2 cellular contexts compared by ENCODE assay signal in the genomic region with DNA sequence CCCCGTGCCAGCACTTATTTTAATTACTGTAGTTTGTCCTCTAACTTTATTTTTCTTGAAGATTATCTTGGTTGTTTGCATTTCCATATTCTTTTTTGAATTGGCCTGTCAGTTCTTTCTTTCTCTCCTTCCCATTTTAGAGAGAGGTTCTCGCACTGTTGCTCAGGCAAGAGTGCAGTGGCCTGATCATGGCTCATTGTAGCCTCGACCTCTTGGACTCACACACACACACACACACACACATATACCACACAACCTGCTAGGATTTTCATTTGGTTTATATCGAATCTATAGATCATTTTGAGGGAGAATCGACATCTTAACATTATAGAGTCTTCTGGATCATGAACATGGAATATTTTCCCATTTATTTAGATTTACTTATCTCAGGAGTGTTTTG.
TF ChIP-seq lines count a peak whose summit lies in the region.

No MANE protein-coding gene starts in this region.

TF ChIP-seq in WTC11, 78 proteins besides CTCF, POLR2A, EP300 and RAD21 (continues in another document):
- TF ChIP-seq, protein P1, sequence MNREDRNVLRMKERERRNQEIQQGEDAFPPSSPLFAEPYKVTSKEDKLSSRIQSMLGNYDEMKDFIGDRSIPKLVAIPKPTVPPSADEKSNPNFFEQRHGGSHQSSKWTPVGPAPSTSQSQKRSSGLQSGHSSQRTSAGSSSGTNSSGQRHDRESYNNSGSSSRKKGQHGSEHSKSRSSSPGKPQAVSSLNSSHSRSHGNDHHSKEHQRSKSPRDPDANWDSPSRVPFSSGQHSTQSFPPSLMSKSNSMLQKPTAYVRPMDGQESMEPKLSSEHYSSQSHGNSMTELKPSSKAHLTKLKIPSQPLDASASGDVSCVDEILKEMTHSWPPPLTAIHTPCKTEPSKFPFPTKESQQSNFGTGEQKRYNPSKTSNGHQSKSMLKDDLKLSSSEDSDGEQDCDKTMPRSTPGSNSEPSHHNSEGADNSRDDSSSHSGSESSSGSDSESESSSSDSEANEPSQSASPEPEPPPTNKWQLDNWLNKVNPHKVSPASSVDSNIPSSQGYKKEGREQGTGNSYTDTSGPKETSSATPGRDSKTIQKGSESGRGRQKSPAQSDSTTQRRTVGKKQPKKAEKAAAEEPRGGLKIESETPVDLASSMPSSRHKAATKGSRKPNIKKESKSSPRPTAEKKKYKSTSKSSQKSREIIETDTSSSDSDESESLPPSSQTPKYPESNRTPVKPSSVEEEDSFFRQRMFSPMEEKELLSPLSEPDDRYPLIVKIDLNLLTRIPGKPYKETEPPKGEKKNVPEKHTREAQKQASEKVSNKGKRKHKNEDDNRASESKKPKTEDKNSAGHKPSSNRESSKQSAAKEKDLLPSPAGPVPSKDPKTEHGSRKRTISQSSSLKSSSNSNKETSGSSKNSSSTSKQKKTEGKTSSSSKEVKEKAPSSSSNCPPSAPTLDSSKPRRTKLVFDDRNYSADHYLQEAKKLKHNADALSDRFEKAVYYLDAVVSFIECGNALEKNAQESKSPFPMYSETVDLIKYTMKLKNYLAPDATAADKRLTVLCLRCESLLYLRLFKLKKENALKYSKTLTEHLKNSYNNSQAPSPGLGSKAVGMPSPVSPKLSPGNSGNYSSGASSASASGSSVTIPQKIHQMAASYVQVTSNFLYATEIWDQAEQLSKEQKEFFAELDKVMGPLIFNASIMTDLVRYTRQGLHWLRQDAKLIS (CRISPR knock-in tag; IDR thresholded peaks at IDR 0.05; ENCODE audit: borderline replicate concordance) = no peak
- TF ChIP-seq TEAD4 (CRISPR knock-in tag; IDR thresholded peaks at IDR 0.05) = no peak
- no peak for TF ChIP-seq ETV6 (CRISPR knock-in tag; IDR thresholded peaks at IDR 0.05)
- TF ChIP-seq, protein P2, sequence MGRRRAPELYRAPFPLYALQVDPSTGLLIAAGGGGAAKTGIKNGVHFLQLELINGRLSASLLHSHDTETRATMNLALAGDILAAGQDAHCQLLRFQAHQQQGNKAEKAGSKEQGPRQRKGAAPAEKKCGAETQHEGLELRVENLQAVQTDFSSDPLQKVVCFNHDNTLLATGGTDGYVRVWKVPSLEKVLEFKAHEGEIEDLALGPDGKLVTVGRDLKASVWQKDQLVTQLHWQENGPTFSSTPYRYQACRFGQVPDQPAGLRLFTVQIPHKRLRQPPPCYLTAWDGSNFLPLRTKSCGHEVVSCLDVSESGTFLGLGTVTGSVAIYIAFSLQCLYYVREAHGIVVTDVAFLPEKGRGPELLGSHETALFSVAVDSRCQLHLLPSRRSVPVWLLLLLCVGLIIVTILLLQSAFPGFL (CRISPR knock-in tag; IDR thresholded peaks at IDR 0.05; ENCODE audit: borderline replicate concordance) = no peak
- TF ChIP-seq, protein P3, sequence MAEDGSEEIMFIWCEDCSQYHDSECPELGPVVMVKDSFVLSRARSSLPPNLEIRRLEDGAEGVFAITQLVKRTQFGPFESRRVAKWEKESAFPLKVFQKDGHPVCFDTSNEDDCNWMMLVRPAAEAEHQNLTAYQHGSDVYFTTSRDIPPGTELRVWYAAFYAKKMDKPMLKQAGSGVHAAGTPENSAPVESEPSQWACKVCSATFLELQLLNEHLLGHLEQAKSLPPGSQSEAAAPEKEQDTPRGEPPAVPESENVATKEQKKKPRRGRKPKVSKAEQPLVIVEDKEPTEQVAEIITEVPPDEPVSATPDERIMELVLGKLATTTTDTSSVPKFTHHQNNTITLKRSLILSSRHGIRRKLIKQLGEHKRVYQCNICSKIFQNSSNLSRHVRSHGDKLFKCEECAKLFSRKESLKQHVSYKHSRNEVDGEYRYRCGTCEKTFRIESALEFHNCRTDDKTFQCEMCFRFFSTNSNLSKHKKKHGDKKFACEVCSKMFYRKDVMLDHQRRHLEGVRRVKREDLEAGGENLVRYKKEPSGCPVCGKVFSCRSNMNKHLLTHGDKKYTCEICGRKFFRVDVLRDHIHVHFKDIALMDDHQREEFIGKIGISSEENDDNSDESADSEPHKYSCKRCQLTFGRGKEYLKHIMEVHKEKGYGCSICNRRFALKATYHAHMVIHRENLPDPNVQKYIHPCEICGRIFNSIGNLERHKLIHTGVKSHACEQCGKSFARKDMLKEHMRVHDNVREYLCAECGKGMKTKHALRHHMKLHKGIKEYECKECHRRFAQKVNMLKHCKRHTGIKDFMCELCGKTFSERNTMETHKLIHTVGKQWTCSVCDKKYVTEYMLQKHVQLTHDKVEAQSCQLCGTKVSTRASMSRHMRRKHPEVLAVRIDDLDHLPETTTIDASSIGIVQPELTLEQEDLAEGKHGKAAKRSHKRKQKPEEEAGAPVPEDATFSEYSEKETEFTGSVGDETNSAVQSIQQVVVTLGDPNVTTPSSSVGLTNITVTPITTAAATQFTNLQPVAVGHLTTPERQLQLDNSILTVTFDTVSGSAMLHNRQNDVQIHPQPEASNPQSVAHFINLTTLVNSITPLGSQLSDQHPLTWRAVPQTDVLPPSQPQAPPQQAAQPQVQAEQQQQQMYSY (CRISPR knock-in tag; IDR thresholded peaks at IDR 0.05) = no peak
- no peak for TF ChIP-seq GRHL2 (CRISPR knock-in tag; IDR thresholded peaks at IDR 0.05; ENCODE audit: insufficient replicate concordance, severe bottlenecking)
- TF ChIP-seq ATF1 (CRISPR knock-in tag; IDR thresholded peaks at IDR 0.05) = no peak
- no peak for TF ChIP-seq NFE2L1 (CRISPR knock-in tag; IDR thresholded peaks at IDR 0.05)
- TF ChIP-seq, protein P4, sequence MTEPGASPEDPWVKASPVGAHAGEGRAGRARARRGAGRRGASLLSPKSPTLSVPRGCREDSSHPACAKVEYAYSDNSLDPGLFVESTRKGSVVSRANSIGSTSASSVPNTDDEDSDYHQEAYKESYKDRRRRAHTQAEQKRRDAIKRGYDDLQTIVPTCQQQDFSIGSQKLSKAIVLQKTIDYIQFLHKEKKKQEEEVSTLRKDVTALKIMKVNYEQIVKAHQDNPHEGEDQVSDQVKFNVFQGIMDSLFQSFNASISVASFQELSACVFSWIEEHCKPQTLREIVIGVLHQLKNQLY (CRISPR knock-in tag; IDR thresholded peaks at IDR 0.05) = no peak
- TF ChIP-seq, protein P5, sequence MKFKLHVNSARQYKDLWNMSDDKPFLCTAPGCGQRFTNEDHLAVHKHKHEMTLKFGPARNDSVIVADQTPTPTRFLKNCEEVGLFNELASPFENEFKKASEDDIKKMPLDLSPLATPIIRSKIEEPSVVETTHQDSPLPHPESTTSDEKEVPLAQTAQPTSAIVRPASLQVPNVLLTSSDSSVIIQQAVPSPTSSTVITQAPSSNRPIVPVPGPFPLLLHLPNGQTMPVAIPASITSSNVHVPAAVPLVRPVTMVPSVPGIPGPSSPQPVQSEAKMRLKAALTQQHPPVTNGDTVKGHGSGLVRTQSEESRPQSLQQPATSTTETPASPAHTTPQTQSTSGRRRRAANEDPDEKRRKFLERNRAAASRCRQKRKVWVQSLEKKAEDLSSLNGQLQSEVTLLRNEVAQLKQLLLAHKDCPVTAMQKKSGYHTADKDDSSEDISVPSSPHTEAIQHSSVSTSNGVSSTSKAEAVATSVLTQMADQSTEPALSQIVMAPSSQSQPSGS (CRISPR knock-in tag; IDR thresholded peaks at IDR 0.05; ENCODE audit: borderline replicate concordance, low read depth) = no peak
- TF ChIP-seq GABPB1 (CRISPR knock-in tag; IDR thresholded peaks at IDR 0.05) = no peak
- no peak for TF ChIP-seq FOXK1 (CRISPR knock-in tag; IDR thresholded peaks at IDR 0.05)

TF ChIP-seq in HepG2, 621 proteins besides CTCF, POLR2A, EP300 and RAD21:
- TF ChIP-seq HNF4A (CRISPR knock-in tag; IDR thresholded peaks at IDR 0.05) (peak; percentile 21; the same call in 1 of the 2 replicates), ARNT (IDR thresholded peaks at IDR 0.05) (no peak)
